Comparison of ENCODE assay signal across 23 cellular contexts in genomic region chr1:116255933-116256649, GRCh38.
DNase-seq lines count a peak whose midpoint lies in the region; ATAC-seq, FAIRE-seq and TF ChIP-seq lines count a peak whose summit lies in the region.
"Had no signal": no experiment of that assay in that cellular context is flagged by ENCODE, and none has a peak within 500 bp of the region (broad histone marks: within the 10 kb centered on the region; RNA-seq: fewer than 3 reads in every experiment).

No MANE protein-coding gene starts in this region.

- H2AFZ ChIP-seq in MM.1S (ENCODE audit: low read length) (no peak overlapping the region), H1 (ENCODE audit: low read length) (peak overlapping the region; percentile 51; the same call in 1 of the 2 replicates)

- peaks cover 7% of the 10 kb centered on the region for H3K27me3 Mint-ChIP-seq in nephron progenitor cell (ENCODE audit: low read depth, poor library complexity)
- H3K27me3 Mint-ChIP-seq: progenitor cell of endocrine pancreas, type B pancreatic cell had no signal

- no peaks in the 10 kb centered on the region for H4K20me1 ChIP-seq in MM.1S (ENCODE audit: insufficient read depth, low read length)
- H4K20me1 ChIP-seq in H1 (replicated peaks in 1 of 2; ENCODE audit: control insufficient read depth in 1 of 2, insufficient read depth in 2 of 2, low read length in 2 of 2): no peaks in the 10 kb centered on the region

- no peaks in the 10 kb centered on the region for H3K36me3 Mint-ChIP-seq in nephron progenitor cell (ENCODE audit: low read depth)
- H3K36me3 Mint-ChIP-seq: type B pancreatic cell had no signal

- intact Hi-C loops in A673 (cut with micrococcal nuclease; ENCODE audit: unreplicated experiment): no loop called here

- no peak overlapping the region for H3K18ac ChIP-seq in H1 (ENCODE audit: extremely low read depth, low read length)

- FAIRE-seq in H1 (lab: Jason Lieb, UNC): no peak
- FAIRE-seq: endometrium, HTR-8/SVneo had no signal

- H3K9me3 Mint-ChIP-seq in nephron progenitor cell: no peaks in the 10 kb centered on the region
- H3K9me3 Mint-ChIP-seq: T-helper 2 cell treated with Interferon-gamma antibody and Interleukin-4, amounts not matched to agents 5 μg/mL and 100 μg/mL, for 36 hours; type B pancreatic cell had no signal

- H2BK15ac ChIP-seq in H1 (ENCODE audit: low read length): no peak overlapping the region

- no peak overlapping the region for H3K4ac ChIP-seq in H1 (replicated peaks; ENCODE audit: insufficient read length, low read depth, low read length)

- no peak for TF ChIP-seq POLR2A in H1 (IDR thresholded peaks at IDR 0.05; ENCODE audit: control extremely low read depth in 1 of 2, low read depth in 2 of 2, low read length in 2 of 2)

- 88% methylated on average over 4 of the region's 4 CpGs; no CpG with 5 or more reads in 1 of the 2 experiments for WGBS in H1 (ENCODE audit: extremely low coverage in 1 of 2, insufficient coverage in 1 of 2, insufficient read length in 1 of 2, insufficient replicate concordance in 2 of 2, low coverage in 1 of 2, low lambda C conversion rate in 2 of 2, missing lambda C conversion rate in 1 of 2), 2 experiments

- no peak overlapping the region for H3K23ac ChIP-seq in H1 (ENCODE audit: insufficient read length)

- no peak overlapping the region for H2BK5ac ChIP-seq in H1 (ENCODE audit: low read depth, low read length)

- H4K91ac ChIP-seq in H1 (replicated peaks; ENCODE audit: insufficient read length, low read length): no peak overlapping the region

- no peak overlapping the region for H3K14ac ChIP-seq in H1 (ENCODE audit: insufficient read length)

- TF ChIP-seq EP300 in H1 (IDR thresholded peaks at IDR 0.05; ENCODE audit: borderline replicate concordance in 1 of 2, low read depth in 2 of 2, low read length in 2 of 2): no peak

- no peak overlapping the region for H4K5ac ChIP-seq in H1 (ENCODE audit: insufficient read length, low read depth, low read length)

- H3K9ac ChIP-seq in MM.1S (ENCODE audit: low read length) (no peak overlapping the region), H1 (replicated peaks in 1 of 4; ENCODE audit: extremely low read depth in 1 of 4, low read depth in 3 of 4, low read length in 3 of 4) (no peak overlapping the region)

- BruUV-seq in A673 (replicated peaks; lab: Mats Ljungman, UMichigan): no TSS peak

- H3K27ac Mint-ChIP-seq in nephron progenitor cell: peak overlapping the region; percentile 80
- H3K27ac Mint-ChIP-seq: progenitor cell of endocrine pancreas; T-helper 2 cell treated with Interferon-gamma antibody and Interleukin-4, amounts not matched to agents 5 μg/mL and 100 μg/mL, for 36 hours; type B pancreatic cell had no signal

- no peak for TF ChIP-seq RAD21 in H1 (IDR thresholded peaks at IDR 0.05 in 1 of 2, conservative IDR thresholded peaks at IDR 0.05 in 1 of 2; ENCODE audit: low read depth in 2 of 2, low read length in 2 of 2)

- H4K8ac ChIP-seq in H1 (ENCODE audit: extremely low read depth, insufficient read depth, low read length): no peak overlapping the region

- H2BK120ac ChIP-seq in H1 (replicated peaks; ENCODE audit: low read depth, low read length): no peak overlapping the region

- no peaks in the 10 kb centered on the region for H3K9me3 ChIP-seq in A673 (ENCODE audit: low read depth, low read length, poor library complexity, severe bottlenecking)
- H3K9me3 ChIP-seq in MM.1S (replicated peaks; ENCODE audit: insufficient read depth, low read length): no peaks in the 10 kb centered on the region
- no peaks in the 10 kb centered on the region for H3K9me3 ChIP-seq in H1 (ENCODE audit: insufficient read depth in 2 of 2, low read depth in 1 of 2, low read length in 1 of 2)
- H3K9me3 ChIP-seq: left ventricle myocardium inferior had no signal

- TF ChIP-seq CTCF in A673 (conservative IDR thresholded peaks at IDR 0.05; ENCODE audit: low read depth, low read length) (no peak), MM.1S (IDR thresholded peaks at IDR 0.05; ENCODE audit: low read length) (no peak), H1 (IDR thresholded peaks at IDR 0.05; ENCODE audit: control extremely low read depth in 1 of 3, insufficient read depth in 1 of 3, low read depth in 1 of 3, low read length in 3 of 3) (no peak), nephron progenitor cell (IDR thresholded peaks at IDR 0.05) (no peak)

- H3K36me3 ChIP-seq in A673 (ENCODE audit: insufficient read depth, low read length, poor library complexity, severe bottlenecking) (no peaks in the 10 kb centered on the region), MM.1S (replicated peaks; ENCODE audit: insufficient read depth, low read length) (no peaks in the 10 kb centered on the region), H1 (ENCODE audit: control insufficient read depth in 2 of 4, insufficient read depth in 4 of 4, low read length in 3 of 4) (no peaks in the 10 kb centered on the region)
- H3K36me3 ChIP-seq: left ventricle myocardium inferior had no signal

- H3K4me2 ChIP-seq in MM.1S (ENCODE audit: low read depth, low read length): no peak overlapping the region
- no peak overlapping the region for H3K4me2 ChIP-seq in H1 (ENCODE audit: insufficient read depth in 1 of 2, low read depth in 2 of 2, low read length in 2 of 2)

- ATAC-seq in GM21529 (IDR thresholded peaks at IDR 0.05; ENCODE audit: unreplicated experiment): no peak
- ATAC-seq in HG03097 (IDR thresholded peaks at IDR 0.05; ENCODE audit: low FRiP score, unreplicated experiment): no peak

- CTCF ChIA-PET in A673 (lab: Charles Lee) (no interaction called here), H1 (lab: Charles Lee; ENCODE audit: partially characterized antibody) (interaction anchor here (0.7 to 1.6 kb wide), 5 partner anchors 14 to 117 kb away, joined by 3 to 5 read pairs (median 3); no protein-coding TSS in a partner anchor)

- H3K27ac ChIP-seq in A673 (ENCODE audit: low read depth, low read length, poor library complexity, severe bottlenecking): peak overlapping the region; percentile 34
- H3K27ac ChIP-seq in MM.1S (ENCODE audit: low read length): peak overlapping the region; percentile 84; the same call in 1 of the 2 replicates
- H3K27ac ChIP-seq in H1 (ENCODE audit: low read depth, low read length): no peak overlapping the region
- H3K27ac ChIP-seq: left ventricle myocardium inferior had no signal

- no peak overlapping the region for H3K4me3 ChIP-seq in A673 (ENCODE audit: low read depth, low read length, poor library complexity, severe bottlenecking)
- H3K4me3 ChIP-seq in MM.1S (ENCODE audit: low read length): no peak overlapping the region
- no peak overlapping the region for H3K4me3 ChIP-seq in H1 (ENCODE audit: extremely low read depth in 1 of 4, insufficient read depth in 2 of 4, low read depth in 3 of 4, low read length in 4 of 4)
- H3K4me3 ChIP-seq: left ventricle myocardium inferior had no signal

- no peaks in the 10 kb centered on the region for H3K9me2 ChIP-seq in MM.1S (replicated peaks; ENCODE audit: insufficient read depth, low read length)

- no peak overlapping the region for H3K56ac ChIP-seq in H1 (replicated peaks; ENCODE audit: insufficient read length, low read depth, low read length)

- H3K4me1 ChIP-seq in A673 (ENCODE audit: insufficient read depth, low read length, poor library complexity, severe bottlenecking): peaks cover 21% of the 10 kb centered on the region
- peaks cover 16% of the 10 kb centered on the region; the same call in 1 of the 2 replicates for H3K4me1 ChIP-seq in MM.1S (ENCODE audit: low read length)
- peaks cover 0 to 5% (median 0%) of the 10 kb centered on the region in 4 experiments; a peak in 1 of 7 replicates for H3K4me1 ChIP-seq in H1 (replicated peaks in 1 of 4; ENCODE audit: control insufficient read depth in 3 of 4, insufficient read depth in 4 of 4, low read length in 3 of 4)

- H3K27me3 ChIP-seq in A673 (replicated peaks; ENCODE audit: insufficient read depth, low read depth, low read length, poor library complexity) (no peaks in the 10 kb centered on the region), MM.1S (replicated peaks; ENCODE audit: insufficient read depth, low read length) (no peaks in the 10 kb centered on the region), H1 (replicated peaks in 1 of 4; ENCODE audit: control insufficient read depth in 3 of 4, extremely low read depth in 1 of 4, insufficient read depth in 3 of 4, low read length in 3 of 4) (no peaks in the 10 kb centered on the region)

- H3K23me2 ChIP-seq in H1 (ENCODE audit: low read depth, low read length): no peaks in the 10 kb centered on the region

- peaks cover 56% of the 10 kb centered on the region for H3K4me1 Mint-ChIP-seq in nephron progenitor cell

- H3K79me2 ChIP-seq in MM.1S (ENCODE audit: low read length) (no peaks in the 10 kb centered on the region), H1 (ENCODE audit: control insufficient read depth in 1 of 2, insufficient read depth in 2 of 2, low read length in 2 of 2) (no peaks in the 10 kb centered on the region)

- 0 out of 2 replicates have a peak, but pooled peaks cover 5% of the 10 kb centered on the region for H3F3A ChIP-seq in MM.1S (ENCODE audit: insufficient read depth, low read length)

- no peaks in the 10 kb centered on the region for H3K79me1 ChIP-seq in H1 (ENCODE audit: low read depth, low read length)

- no peak overlapping the region for H2BK12ac ChIP-seq in H1 (ENCODE audit: low read depth, low read length)

- H2AK5ac ChIP-seq in H1 (ENCODE audit: low read depth, low read length): no peak overlapping the region

- POLR2A ChIA-PET in A673 (lab: Charles Lee; ENCODE audit: low non-redundant PET) (no interaction called here), H1 (lab: Charles Lee; ENCODE audit: partially characterized antibody) (no interaction called here)

- no peak for DNase-seq in A673 (ENCODE audit: low spot score)
- peak; percentile 12 for DNase-seq in MM.1S
- no peak for DNase-seq in H1 (ENCODE audit: low read depth in 1 of 2, low spot score in 2 of 2)
- no peak for DNase-seq in nephron progenitor cell
- no peak for DNase-seq in OCI-M1 (lab: John Stamatoyannopoulos, UW)
- DNase-seq in NCI-H2029 treated with DMSO at 0.1 percent for 48 hours (lab: John Stamatoyannopoulos, UW): no peak
- DNase-seq: activated CD4-positive, alpha-beta T cell treated with anti-CD3 and anti-CD28 coated beads for 1 hour; activated effector memory CD4-positive, alpha-beta T cell treated with anti-CD3 and anti-CD28 coated beads, Interleukin-2, amount 50 U/mL, for 16 hours; amniotic stem cell; EL; foreskin fibroblast; left ventricle myocardium inferior; NCI-H187; NCI-H510A treated with DMSO at 0.1 percent for 48 hours; stimulated activated CD4-positive, alpha-beta T cell treated with anti-CD3 and anti-CD28 coated beads, Interleukin-15, amount 100 ng/mL, for 24 hours; stimulated activated naive CD4-positive, alpha-beta T cell treated with Interleukin-2 at 50 U/mL for 16 hours had no signal

- peak overlapping the region; percentile 46 for H3K4me3 Mint-ChIP-seq in nephron progenitor cell
- H3K4me3 Mint-ChIP-seq: T-helper 2 cell treated with Interferon-gamma antibody and Interleukin-4, amounts not matched to agents 5 μg/mL and 100 μg/mL, for 36 hours; type B pancreatic cell had no signal

- no peak overlapping the region for H2BK20ac ChIP-seq in H1 (ENCODE audit: low read length)

TF ChIP-seq in H1, 55 proteins besides CTCF, POLR2A, EP300 and RAD21 (continues in another document):
- TF ChIP-seq KDM4A (IDR thresholded peaks at IDR 0.05; ENCODE audit: low read depth, low read length, severe bottlenecking) (no peak), EZH2 (IDR thresholded peaks at IDR 0.05; ENCODE audit: low read depth, low read length, severe bottlenecking) (no peak), POLR2AphosphoS5 (IDR thresholded peaks at IDR 0.05; ENCODE audit: low read depth, low read length) (no peak)
